22 cellular contexts compared by ENCODE assay signal in genomic region chr14:79528843-79529405, GRCh38.
DNase-seq lines count a peak whose midpoint lies in the region; ATAC-seq, FAIRE-seq and TF ChIP-seq lines count a peak whose summit lies in the region.
"Had no signal": no experiment of that assay in that cellular context is flagged by ENCODE, and none has a peak within 500 bp of the region (broad histone marks: within the 10 kb centered on the region; RNA-seq: fewer than 3 reads in every experiment).

No MANE protein-coding gene starts in this region.

- ATAC-seq in heart left ventricle = no peak

- DNase-seq in cardiac muscle cell (ENCODE audit: low read depth in 1 of 2, low spot score in 1 of 2) (no peak), heart left ventricle (no peak), epithelial cell of prostate (ENCODE audit: low read depth, low spot score) (no peak), neural crest cell (ENCODE audit: low read depth, low spot score) (no peak), GM12892 (ENCODE audit: insufficient read length) (no peak), amniotic stem cell (lab: John Stamatoyannopoulos, UW) (no peak), coronary artery (ENCODE audit: low spot score) (no peak), NCI-H1930 (lab: John Stamatoyannopoulos, UW) (no peak)
- DNase-seq: AML-193, GDM1, HCEC 1CT, NCI-H1048, NCI-H1436, NCI-H2029 treated with DMSO at 0.1 percent for 48 hours, NCI-H2227 treated with DMSO at 0.1 percent for 48 hours, NCI-H510A treated with DMSO at 0.1 percent for 48 hours, NCI-H82, OCI-M1, SHP77 had no signal

- no peaks in the 10 kb centered on the region for H3K9me3 Mint-ChIP-seq in neural crest cell

- H3K27me3 ChIP-seq in cardiac muscle cell = no peaks in the 10 kb centered on the region
- H3K27me3 ChIP-seq in heart left ventricle = no peaks in the 10 kb centered on the region

- H3K4me3 Mint-ChIP-seq in neural crest cell = no peak overlapping the region
- H3K4me3 Mint-ChIP-seq: CD14-positive monocyte had no signal

- peaks cover 6% of the 10 kb centered on the region for H3K4me1 Mint-ChIP-seq in neural crest cell
- H3K4me1 Mint-ChIP-seq: CD14-positive monocyte had no signal

- H3K9me3 ChIP-seq in cardiac muscle cell (ENCODE audit: low read depth) (no peaks in the 10 kb centered on the region), heart left ventricle (no peaks in the 10 kb centered on the region)

- H3K4me1 ChIP-seq in cardiac muscle cell (ENCODE audit: low read depth) (peaks cover 5% of the 10 kb centered on the region), heart left ventricle (no peaks in the 10 kb centered on the region)

- 71 to 83% (median 75%) methylated on average over 13 of the region's 13 CpGs for WGBS in heart left ventricle, 4 donors

- TF ChIP-seq POLR2A in heart left ventricle (IDR thresholded peaks at IDR 0.05) (no peak), GM12892 (IDR thresholded peaks at IDR 0.05; ENCODE audit: low read depth, low read length) (no peak)

- H3K27ac ChIP-seq in cardiac muscle cell (peak overlapping the region; percentile 41), heart left ventricle (no peak overlapping the region), epithelial cell of prostate (peak overlapping the region; percentile 26), coronary artery (no peak overlapping the region)
- H3K27ac ChIP-seq: 22Rv1, HL-60 had no signal

- no peaks in the 10 kb centered on the region for H3K27me3 Mint-ChIP-seq in neural crest cell (ENCODE audit: low read depth)

- intact Hi-C loops in heart left ventricle (cut with DNase I) = no loop called here

- no peaks in the 10 kb centered on the region for H3K36me3 Mint-ChIP-seq in neural crest cell (ENCODE audit: low read depth)
- H3K36me3 Mint-ChIP-seq: CD14-positive monocyte had no signal

- no peak for TF ChIP-seq CTCF in cardiac muscle cell (IDR thresholded peaks at IDR 0.05; ENCODE audit: low read depth, low read length)
- TF ChIP-seq CTCF in heart left ventricle (IDR thresholded peaks at IDR 0.05) = no peak
- no peak for TF ChIP-seq CTCF in neural crest cell (conservative IDR thresholded peaks at IDR 0.05)
- TF ChIP-seq CTCF in coronary artery (IDR thresholded peaks at IDR 0.05) = no peak

- no peak for FAIRE-seq in GM12892 (lab: Jason Lieb, UNC)

- H3K36me3 ChIP-seq in cardiac muscle cell (no peaks in the 10 kb centered on the region), heart left ventricle (no peaks in the 10 kb centered on the region)

- H3K27ac Mint-ChIP-seq in neural crest cell (ENCODE audit: unreplicated experiment) = peak overlapping the region; percentile 35
- H3K27ac Mint-ChIP-seq: CD14-positive monocyte had no signal

- H3K4me3 ChIP-seq in cardiac muscle cell = no peak overlapping the region
- no peak overlapping the region for H3K4me3 ChIP-seq in heart left ventricle
- no peak overlapping the region for H3K4me3 ChIP-seq in coronary artery

Comparison
In these comparisons a context has a peak if more than half of its experiments do, and no peak if none do; other contexts are left out.
1. H3K27ac ChIP-seq: peak in cardiac muscle cell (single experiment) and epithelial cell of prostate (single experiment); none in heart left ventricle (0 of 12) and coronary artery (0 of 2).